ENCODE assay signal across 8 cellular contexts in genomic region chr6:13538084-13538483, GRCh38. TPM values are rescaled to one million over a fixed set of nuclear protein-coding genes. Genes with fewer than 3 reads are reported as not detected.
DNase-seq lines count a peak whose midpoint lies in the region; ATAC-seq and TF ChIP-seq lines count a peak whose summit lies in the region.

No MANE protein-coding gene starts in this region.

- H2AFZ ChIP-seq in H9 (ENCODE audit: low read length) = no peak overlapping the region

- H3K4me1 Mint-ChIP-seq in H9 = peaks cover 26 to 28% of the 10 kb centered on the region in 2 experiments

- DNase-seq in AG10803 (ENCODE audit: low read depth) (peak; percentile 69), H9 (no peak), SW480 (ENCODE audit: low spot score) (peak; percentile 51), Right ventricle myocardium superior (no peak), smooth muscle cell of the brain vasculature (ENCODE audit: low read depth, low spot score) (peak; percentile 26)

- no peaks in the 10 kb centered on the region for H3K36me3 Mint-ChIP-seq in H9 (ENCODE audit: insufficient read depth in 1 of 3, low read depth in 3 of 3)

- H4K8ac ChIP-seq in H9 (replicated peaks; ENCODE audit: insufficient read length, low read depth, low read length) = no peak overlapping the region

- H3K27me3 Mint-ChIP-seq in H9 (ENCODE audit: low read depth) = no peaks in the 10 kb centered on the region

- no peak overlapping the region for H3K27ac Mint-ChIP-seq in H9

- H3K56ac ChIP-seq in H9 (ENCODE audit: insufficient read length, low read depth, low read length) = no peak overlapping the region

- H4K91ac ChIP-seq in H9 (ENCODE audit: insufficient read length, low read depth, low read length) = no peak overlapping the region

- H2BK5ac ChIP-seq in H9 (ENCODE audit: insufficient read length, low read length) = no peak overlapping the region

- H3K4me2 ChIP-seq in H9 (ENCODE audit: insufficient read depth, insufficient read length, low read length) = no peak overlapping the region

- TF ChIP-seq CTCF in AG10803 (conservative IDR thresholded peaks at IDR 0.05; ENCODE audit: low read length) (peak; percentile 60), H9 (conservative IDR thresholded peaks at IDR 0.05) (peak; percentile 38; the same call in 2 of the 3 replicates)

- H3K23ac ChIP-seq in H9 (ENCODE audit: insufficient read length, low read depth, low read length) = no peak overlapping the region

- H3K79me1 ChIP-seq in H9 (ENCODE audit: insufficient read depth, low read depth, low read length, poor library complexity, severe bottlenecking) = no peaks in the 10 kb centered on the region

- H4K5ac ChIP-seq in H9 (ENCODE audit: insufficient read length, low read depth, low read length) = no peak overlapping the region

- H2BK12ac ChIP-seq in H9 (ENCODE audit: insufficient read length, low read depth, low read length) = no peak overlapping the region

- no peak overlapping the region for H3K14ac ChIP-seq in H9 (ENCODE audit: insufficient read depth, low read length)

- H3K4me1 ChIP-seq in H9 (ENCODE audit: insufficient read depth, low read length) = peaks cover 11% of the 10 kb centered on the region

- H3K27me3 ChIP-seq in H9 (ENCODE audit: insufficient read depth, low read length) = no peaks in the 10 kb centered on the region

- intact Hi-C loops in Right ventricle myocardium superior (cut with DNase I) = loop anchor here (5.0 to 10.0 kb wide), 3 partner anchors 51 to 201 kb away; partner anchors contain the start of gene GFOD1

- no peak overlapping the region for H2AK5ac ChIP-seq in H9 (ENCODE audit: insufficient read length, low read length)

- no CpG with 5 or more reads among the region's 2 CpGs for WGBS in H9 (ENCODE audit: extremely low coverage, insufficient read length, low lambda C conversion rate)

- ATAC-seq in Right ventricle myocardium superior (ENCODE audit: poor library complexity) (peak; percentile 80), HG03280 (IDR thresholded peaks at IDR 0.05; ENCODE audit: unreplicated experiment) (no peak), GM18517 (IDR thresholded peaks at IDR 0.05; ENCODE audit: unreplicated experiment) (no peak), HG02623 (IDR thresholded peaks at IDR 0.05; ENCODE audit: unreplicated experiment) (no peak)

- H3K4me3 ChIP-seq in AG10803 (ENCODE audit: low read length) = no peak overlapping the region

- no peaks in the 10 kb centered on the region for H3K9me3 ChIP-seq in H9 (ENCODE audit: control insufficient read depth, low read depth, low read length)

- H3K9me3 Mint-ChIP-seq in H9 = no peaks in the 10 kb centered on the region

- H3K4ac ChIP-seq in H9 (ENCODE audit: low read depth, low read length) = no peak overlapping the region

- no peak overlapping the region for H2BK20ac ChIP-seq in H9 (ENCODE audit: low read depth, low read length, poor library complexity, severe bottlenecking)

- no peak overlapping the region for H3T11ph ChIP-seq in H9 (ENCODE audit: low read length)

- no peak overlapping the region for H2BK15ac ChIP-seq in H9 (ENCODE audit: low read depth, low read length)

- no peak overlapping the region for H2BK120ac ChIP-seq in H9 (ENCODE audit: low read depth, low read length, poor library complexity, severe bottlenecking)

- H3K4me3 Mint-ChIP-seq in H9 = no peak overlapping the region

- no peaks in the 10 kb centered on the region for H3K23me2 ChIP-seq in H9 (ENCODE audit: insufficient read length, low read depth, low read length, poor library complexity, severe bottlenecking)

- no peak overlapping the region for H3K9ac ChIP-seq in H9 (ENCODE audit: extremely low read depth, insufficient read length, low read length)

- H3K27ac ChIP-seq in H9 (ENCODE audit: insufficient read length, low read depth, low read length) = no peak overlapping the region

- H3K18ac ChIP-seq in H9 (ENCODE audit: insufficient read length, low read depth, low read length) = no peak overlapping the region

- no peaks in the 10 kb centered on the region for H3K79me2 ChIP-seq in H9 (ENCODE audit: insufficient read depth, low read length)

- no peaks in the 10 kb centered on the region for H4K20me1 ChIP-seq in H9 (ENCODE audit: control insufficient read depth, insufficient read depth, insufficient read length)

RNA-seq across cellular contexts. Expression of gene SIRT5, which starts 36.3 kb away (rescaled TPM):
- 14.3 and 14.6 TPM in 2 replicates for total RNA-seq in H9 (2021)
- total RNA-seq in Right ventricle myocardium superior = 53.3 TPM

RNA-seq across cellular contexts. Expression of gene GFOD1, which starts 50.7 kb away (rescaled TPM):
- total RNA-seq in H9 (2021) = 6.1 TPM in 2 replicates
- 46.2 TPM for total RNA-seq in Right ventricle myocardium superior

Comparison
In these comparisons a context has a peak if more than half of its experiments do, and no peak if none do; other contexts are left out.
1. DNase-seq: peak in AG10803 (single experiment), SW480 (single experiment) and smooth muscle cell of the brain vasculature (single experiment); none in H9 (single experiment) and Right ventricle myocardium superior (single experiment).